28 cellular contexts compared by ENCODE assay signal in the genomic region with DNA sequence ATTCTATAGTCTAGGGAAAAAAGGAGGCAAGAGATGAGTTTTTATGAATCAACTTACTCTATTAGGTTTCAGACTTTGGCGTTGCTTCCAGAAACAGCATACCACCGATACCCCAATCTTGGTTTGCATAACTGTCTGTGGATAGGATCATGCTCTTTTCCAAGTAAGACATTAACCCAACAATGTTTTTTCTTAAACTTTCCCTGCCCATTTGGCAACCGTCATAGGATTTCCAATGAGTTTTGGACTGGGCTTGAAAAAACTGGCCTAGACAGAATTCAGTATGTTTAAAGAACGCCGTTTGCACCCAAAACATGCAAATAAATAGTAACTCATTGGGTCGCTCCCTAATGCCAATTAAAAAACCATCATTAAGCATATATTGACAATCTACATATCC.
"Had no signal": no experiment of that assay in that cellular context is flagged by ENCODE, and none has a peak within 500 bp of the region (broad histone marks: within the 10 kb centered on the region; RNA-seq: fewer than 3 reads in every experiment).

No MANE protein-coding gene starts in this region.

- H3K4me3 Mint-ChIP-seq: dendritic cell treated with granulocyte-macrophage colony-stimulating factor and Interleukin-4, amounts not matched to agents 40 ng/mL and 50 ng/mL, for 4 days; effector memory CD8-positive, alpha-beta T cell; endodermal cell; immature natural killer cell had no signal

- H3K27ac Mint-ChIP-seq: dendritic cell treated with granulocyte-macrophage colony-stimulating factor and Interleukin-4, amounts not matched to agents 40 ng/mL and 50 ng/mL, for 4 days; endodermal cell had no signal

- H3K27me3 ChIP-seq: colonic mucosa, esophagus squamous epithelium, gastrocnemius medialis, heart right ventricle, left lung had no signal

- FAIRE-seq: endometrium, kidney had no signal

- DNase-seq: colonic mucosa; cortex of kidney; effector CD8-positive, alpha-beta T cell; effector memory CD8-positive, alpha-beta T cell; endodermal cell; erythroblast; esophagus squamous epithelium; foreskin fibroblast; foreskin melanocyte; gastrocnemius medialis; glutamatergic neuron; head of caudate nucleus; heart right ventricle; hypothalamus; immature natural killer cell; islet precursor cell; kidney; kidney glomerular epithelial cell; left colon; left lung; left ventricle myocardium superior; lower lobe of right lung; mesenchymal stem cell; midbrain had no signal

- H3K9me3 Mint-ChIP-seq: dendritic cell treated with granulocyte-macrophage colony-stimulating factor and Interleukin-4, amounts not matched to agents 40 ng/mL and 50 ng/mL, for 4 days; effector memory CD8-positive, alpha-beta T cell; endodermal cell; immature natural killer cell had no signal

- H3K27me3 Mint-ChIP-seq: dendritic cell treated with granulocyte-macrophage colony-stimulating factor and Interleukin-4, amounts not matched to agents 40 ng/mL and 50 ng/mL, for 4 days; effector memory CD8-positive, alpha-beta T cell had no signal

- H3K27ac ChIP-seq: colonic mucosa, epithelial cell of prostate, esophagus squamous epithelium, gastrocnemius medialis, left lung, lower lobe of right lung had no signal

- H3K9me3 ChIP-seq: colonic mucosa, esophagus squamous epithelium, gastrocnemius medialis, heart right ventricle, left lung, lower lobe of right lung had no signal

- H3K36me3 ChIP-seq: colonic mucosa had no signal

- H3K4me1 ChIP-seq: colonic mucosa, esophagus squamous epithelium, lower lobe of right lung had no signal

- H3K4me3 ChIP-seq: colonic mucosa, esophagus squamous epithelium, gastrocnemius medialis, heart right ventricle, left lung, lower lobe of right lung had no signal

- ATAC-seq: effector memory CD8-positive, alpha-beta T cell; esophagus mucosa; gastrocnemius medialis; left colon; left lung; lower lobe of right lung had no signal
